Comparison of ENCODE assay signal across 13 cellular contexts in genomic region chr2:233351423-233351822, GRCh38. TPM values are rescaled to one million over a fixed set of nuclear protein-coding genes. Genes with fewer than 3 reads are reported as not detected.
DNase-seq lines count a peak whose midpoint lies in the region; ATAC-seq and TF ChIP-seq lines count a peak whose summit lies in the region.
"Had no signal": no experiment of that assay in that cellular context is flagged by ENCODE, and none has a peak within 500 bp of the region (broad histone marks: within the 10 kb centered on the region; RNA-seq: fewer than 3 reads in every experiment).

No MANE protein-coding gene starts in this region.

- TF ChIP-seq CTCF in A673 (conservative IDR thresholded peaks at IDR 0.05; ENCODE audit: low read depth, low read length): no peak
- TF ChIP-seq CTCF in Panc1 (IDR thresholded peaks at IDR 0.05): no peak
- TF ChIP-seq CTCF in hepatocyte (IDR thresholded peaks at IDR 0.05; ENCODE audit: poor library complexity): no peak

- H3K9me3 ChIP-seq in A673 (ENCODE audit: low read depth, low read length, poor library complexity, severe bottlenecking): no peaks in the 10 kb centered on the region
- H3K9me3 ChIP-seq in Panc1 (ENCODE audit: control insufficient read depth, insufficient read depth, low read depth, low read length): no peaks in the 10 kb centered on the region; the same call in 1 of the 2 replicates
- H3K9me3 ChIP-seq in hepatocyte (ENCODE audit: low read depth): no peaks in the 10 kb centered on the region

- no peaks in the 10 kb centered on the region for H3K36me3 ChIP-seq in A673 (ENCODE audit: insufficient read depth, low read length, poor library complexity, severe bottlenecking)
- no peaks in the 10 kb centered on the region for H3K36me3 ChIP-seq in Panc1 (ENCODE audit: control insufficient read depth, insufficient read depth, low read length)
- no peaks in the 10 kb centered on the region for H3K36me3 ChIP-seq in hepatocyte (replicated peaks; ENCODE audit: insufficient read depth, low read depth)
- H3K36me3 ChIP-seq: cardiac muscle cell had no signal

- no peak overlapping the region for H2AFZ ChIP-seq in hepatocyte
- H2AFZ ChIP-seq: parathyroid adenoma had no signal

- intact Hi-C loops in A673 (cut with micrococcal nuclease; ENCODE audit: unreplicated experiment) (loop anchor here (2.0 kb wide), 1 partner anchor 21 kb away; no protein-coding TSS in a partner anchor), Panc1 (cut with micrococcal nuclease; ENCODE audit: unreplicated experiment) (loop anchor here (10.0 kb wide), 1 partner anchor 93 kb away; no protein-coding TSS in a partner anchor)

- peak; percentile 76 for DNase-seq in A673 (ENCODE audit: low spot score)
- DNase-seq in ELR (ENCODE audit: low read depth): peak; percentile 66
- no peak for DNase-seq in Panc1 (ENCODE audit: low read depth, low spot score)
- peak; percentile 3 for DNase-seq in hepatocyte (ENCODE audit: low spot score)
- no peak for DNase-seq in NCI-H748 (lab: John Stamatoyannopoulos, UW; ENCODE audit: unreplicated experiment)
- no peak for DNase-seq in NCI-H446 treated with DMSO at 0.1 percent for 48 hours (lab: John Stamatoyannopoulos, UW)
- no peak for DNase-seq in activated CD4-positive, CD25-positive, alpha-beta regulatory T cell (lab: John Stamatoyannopoulos, UW)
- DNase-seq: NCI-H2081 treated with DMSO at 0.1 percent for 48 hours had no signal

- CTCF ChIA-PET in A673 (lab: Charles Lee) (no interaction called here), Panc1 (lab: Charles Lee) (no interaction called here)

- in situ Hi-C loops in Panc1 (cut with HindIII; ENCODE audit: low pct_unique_long_range_greater_than_20kb, low sequenced_read_pairs): no loop called here

- POLR2A ChIA-PET in A673 (lab: Charles Lee; ENCODE audit: low non-redundant PET) (no interaction called here), Panc1 (lab: Charles Lee) (no interaction called here)

- WGBS in hepatocyte (ENCODE audit: low lambda C conversion rate, missing lambda C conversion rate): 83% methylated on average over 7 of the region's 7 CpGs

- no peak for ATAC-seq in Panc1
- ATAC-seq in GM18861 (IDR thresholded peaks at IDR 0.05; ENCODE audit: unreplicated experiment): no peak

- H3K4me3 ChIP-seq in A673 (ENCODE audit: low read depth, low read length, poor library complexity, severe bottlenecking) (no peak overlapping the region), Panc1 (ENCODE audit: low read depth in 2 of 2, low read length in 2 of 2) (no peak overlapping the region), hepatocyte (no peak overlapping the region)
- H3K4me3 ChIP-seq: cardiac muscle cell had no signal

- peaks cover 6% of the 10 kb centered on the region for H4K20me1 ChIP-seq in hepatocyte (ENCODE audit: insufficient read depth, poor library complexity, severe bottlenecking)

- H3K9me2 ChIP-seq in hepatocyte (replicated peaks; ENCODE audit: insufficient read depth): no peaks in the 10 kb centered on the region

- H3K79me2 ChIP-seq in hepatocyte: peaks cover 15% of the 10 kb centered on the region

- BruUV-seq in A673 (replicated peaks; lab: Mats Ljungman, UMichigan): no TSS peak
- no TSS peak for BruUV-seq in Panc1 (replicated peaks; lab: Mats Ljungman, UMichigan)

- H3K27ac ChIP-seq in A673 (ENCODE audit: low read depth, low read length, poor library complexity, severe bottlenecking) (no peak overlapping the region), Panc1 (ENCODE audit: low read length) (peak overlapping the region; percentile 97), hepatocyte (peak overlapping the region; percentile 55)
- H3K27ac ChIP-seq: cardiac muscle cell, epithelial cell of prostate, parathyroid adenoma had no signal

- H3K4me2 ChIP-seq in hepatocyte: no peak overlapping the region

- no peaks in the 10 kb centered on the region for H3K27me3 ChIP-seq in A673 (replicated peaks; ENCODE audit: insufficient read depth, low read depth, low read length, poor library complexity)
- H3K27me3 ChIP-seq in Panc1 (ENCODE audit: control insufficient read depth, insufficient read depth, low read length): no peaks in the 10 kb centered on the region
- H3K27me3 ChIP-seq in hepatocyte: no peaks in the 10 kb centered on the region

- peaks cover 27% of the 10 kb centered on the region for H3K4me1 ChIP-seq in A673 (ENCODE audit: insufficient read depth, low read length, poor library complexity, severe bottlenecking)
- peaks cover 57% of the 10 kb centered on the region for H3K4me1 ChIP-seq in Panc1 (ENCODE audit: control insufficient read depth, insufficient read depth, low read length)
- peaks cover 33% of the 10 kb centered on the region for H3K4me1 ChIP-seq in hepatocyte (ENCODE audit: insufficient read depth)

RNA-seq across cellular contexts. Expression of gene DGKD, which starts 2.9 kb away (rescaled TPM):
- 106 and 128 TPM in 2 replicates for total RNA-seq in A673 (2021)
- total RNA-seq in Panc1 (2021; ENCODE audit: unreplicated experiment): 89.0 TPM
- 80.5 TPM for polyA plus RNA-seq in Panc1 (2012; ENCODE audit: insufficient read length)
- total RNA-seq in hepatocyte: 14.2 and 15.2 TPM in 2 replicates
- 13.6 and 14.3 TPM in 2 replicates for polyA plus RNA-seq in hepatocyte

RNA-seq across cellular contexts. Expression of gene SAG, which starts 43.8 kb away (rescaled TPM):
- 1.3 and 2.4 TPM in 2 replicates for total RNA-seq in A673 (2021)
- total RNA-seq in Panc1 (2021; ENCODE audit: unreplicated experiment): not detected
- not detected for polyA plus RNA-seq in Panc1 (2012; ENCODE audit: insufficient read length)
- total RNA-seq in hepatocyte: 0.47 TPM in 1 of 2 replicates, not detected in the other
- not detected in 2 replicates for polyA plus RNA-seq in hepatocyte
- total RNA-seq: cardiac muscle cell had no signal
- polyA plus RNA-seq: BJ had no signal

Comparison
In these comparisons a context has a peak if more than half of its experiments do, and no peak if none do; other contexts are left out.
1. DNase-seq: peak in A673 (single experiment), ELR (single experiment) and hepatocyte (single experiment); none in Panc1 (single experiment), NCI-H748 (single experiment), NCI-H446 treated with DMSO at 0.1 percent for 48 hours (single experiment) and activated CD4-positive, CD25-positive, alpha-beta regulatory T cell (0 of 4).